In genomic region chr10:28845009-28845682, GRCh38 we compare ENCODE assay signal across 31 cellular contexts.
DNase-seq lines count a peak whose midpoint lies in the region; ATAC-seq, FAIRE-seq and TF ChIP-seq lines count a peak whose summit lies in the region.
"Had no signal": no experiment of that assay in that cellular context is flagged by ENCODE, and none has a peak within 500 bp of the region (broad histone marks: within the 10 kb centered on the region; RNA-seq: fewer than 3 reads in every experiment).

No MANE protein-coding gene starts in this region.

- TF ChIP-seq POLR2A in H54 (IDR thresholded peaks at IDR 0.05; ENCODE audit: low read depth, low read length) = no peak

- no peaks in the 10 kb centered on the region for H3K4me1 Mint-ChIP-seq in endodermal cell
- H3K4me1 Mint-ChIP-seq: activated naive CD8-positive, alpha-beta T cell treated with anti-CD3 and anti-CD28 coated beads for 36 hours had no signal

- no peaks in the 10 kb centered on the region for H3K36me3 Mint-ChIP-seq in endodermal cell (ENCODE audit: low read depth)
- H3K36me3 Mint-ChIP-seq: activated naive CD8-positive, alpha-beta T cell treated with anti-CD3 and anti-CD28 coated beads for 36 hours had no signal

- no peak overlapping the region for H3K4me3 Mint-ChIP-seq in endodermal cell
- H3K4me3 Mint-ChIP-seq: activated CD8-positive, alpha-beta T cell treated with anti-CD3 and anti-CD28 coated beads, Interleukin-2, amount 10 ng/mL, durations not matched to agents 7 days and 5 days; activated naive CD8-positive, alpha-beta T cell treated with anti-CD3 and anti-CD28 coated beads for 36 hours had no signal

- H3K9ac ChIP-seq in endodermal cell (ENCODE audit: extremely low read depth, low read length, poor library complexity, severe bottlenecking) = no peak overlapping the region

- peaks cover 5% of the 10 kb centered on the region for H3K9me3 Mint-ChIP-seq in endodermal cell
- H3K9me3 Mint-ChIP-seq: activated naive CD8-positive, alpha-beta T cell treated with anti-CD3 and anti-CD28 coated beads for 36 hours had no signal

- peaks cover 37% of the 10 kb centered on the region for H3K4me1 ChIP-seq in SJSA1 (replicated peaks)
- H3K4me1 ChIP-seq in endodermal cell (ENCODE audit: control insufficient read depth, insufficient read depth, low read length) = no peaks in the 10 kb centered on the region
- H3K4me1 ChIP-seq in osteoblast (ENCODE audit: insufficient read depth, low read length) = peaks cover 18% of the 10 kb centered on the region
- H3K4me1 ChIP-seq: lower lobe of right lung, right lobe of liver, SJCRH30 had no signal

- peak; percentile 50 for DNase-seq in ELR (ENCODE audit: low read depth)
- no peak for DNase-seq in SJSA1 (ENCODE audit: low read depth in 1 of 2, low spot score in 2 of 2)
- peak; percentile 30 for DNase-seq in endodermal cell
- DNase-seq in osteoblast (ENCODE audit: insufficient read length, low spot score, missing footprints) = no peak
- no peak for DNase-seq in activated CD4-positive, CD25-positive, alpha-beta regulatory T cell treated with anti-CD3 and anti-CD28 coated beads, Interleukin-2, amount 50 U/mL, for 72 hours
- DNase-seq in COLO668 (lab: John Stamatoyannopoulos, UW; ENCODE audit: unreplicated experiment) = no peak
- no peak for DNase-seq in H54 (ENCODE audit: insufficient read length, low spot score)
- DNase-seq: activated CD8-positive, alpha-beta T cell treated with anti-CD3 and anti-CD28 coated beads, Interleukin-2, amount 10 ng/mL, durations not matched to agents 7 days and 5 days; activated effector memory CD4-positive, alpha-beta T cell treated with anti-CD3 and anti-CD28 coated beads, Interleukin-2, amount 50 U/mL, for 16 hours; activated naive CD8-positive, alpha-beta T cell treated with anti-CD3 and anti-CD28 coated beads for 36 hours; activated T-cell treated with anti-CD3 and anti-CD28 coated beads for 4 hours; cerebellar nuclear complex; DMS79 treated with DMSO at 0.1 percent for 48 hours; dorsolateral prefrontal cortex; head of caudate nucleus; lower lobe of right lung; mucosa of descending colon; NCI-H1092 treated with DMSO at 0.1 percent for 48 hours; NCI-H187 treated with DMSO at 0.1 percent for 48 hours; NCI-H526 treated with DMSO at 0.1 percent for 48 hours; right lobe of liver; SJCRH30; stimulated activated CD4-positive, alpha-beta T cell treated with anti-CD3 and anti-CD28 coated beads, Interleukin-15, amount 100 ng/mL, for 24 hours; stimulated activated naive CD4-positive, alpha-beta T cell; T-helper 1 cell; testis had no signal

- H3K9me3 ChIP-seq in SJSA1 (replicated peaks) (peaks cover 15% of the 10 kb centered on the region), endodermal cell (ENCODE audit: control insufficient read depth, low read length) (peaks cover 18% of the 10 kb centered on the region), osteoblast (ENCODE audit: low read depth, low read length) (peaks cover 10% of the 10 kb centered on the region)
- H3K9me3 ChIP-seq: lower lobe of right lung, SJCRH30, testis had no signal

- no peak for FAIRE-seq in H54 (lab: Jason Lieb, UNC)
- FAIRE-seq: GM12878, RCC 7860 had no signal

- no peak overlapping the region for H3K27ac Mint-ChIP-seq in endodermal cell
- H3K27ac Mint-ChIP-seq: activated CD8-positive, alpha-beta T cell treated with anti-CD3 and anti-CD28 coated beads, Interleukin-2, amount 10 ng/mL, durations not matched to agents 7 days and 5 days; activated naive CD8-positive, alpha-beta T cell treated with anti-CD3 and anti-CD28 coated beads for 36 hours had no signal

- no peak for TF ChIP-seq CTCF in endodermal cell (conservative IDR thresholded peaks at IDR 0.05)
- TF ChIP-seq CTCF in osteoblast (IDR thresholded peaks at IDR 0.05; ENCODE audit: extremely low read depth, low read depth, low read length) = no peak

- H3K79me2 ChIP-seq in osteoblast (ENCODE audit: insufficient read depth, low read length) = no peaks in the 10 kb centered on the region

- no peaks in the 10 kb centered on the region for H3K27me3 ChIP-seq in SJSA1 (replicated peaks)
- H3K27me3 ChIP-seq in endodermal cell (ENCODE audit: control insufficient read depth, insufficient read depth, low read length, poor library complexity, severe bottlenecking) = no peaks in the 10 kb centered on the region
- H3K27me3 ChIP-seq in osteoblast (ENCODE audit: insufficient read depth, low read length) = peaks cover 16% of the 10 kb centered on the region
- H3K27me3 ChIP-seq: ascending aorta, dorsolateral prefrontal cortex, right lobe of liver, SJCRH30, testis had no signal

- WGBS in endodermal cell (ENCODE audit: insufficient coverage in 1 of 2, insufficient read length in 1 of 2), 2 experiments = 92 to 100% methylated on average over 4 of the region's 4 CpGs

- H3K4me2 ChIP-seq in osteoblast (ENCODE audit: insufficient read depth, low read length) = no peak overlapping the region

- H2AFZ ChIP-seq in osteoblast (ENCODE audit: low read length) = no peak overlapping the region

- H3K27me3 Mint-ChIP-seq in endodermal cell (ENCODE audit: insufficient read depth) = peaks cover 3% of the 10 kb centered on the region
- H3K27me3 Mint-ChIP-seq: activated naive CD8-positive, alpha-beta T cell treated with anti-CD3 and anti-CD28 coated beads for 36 hours had no signal

- no peak overlapping the region for H3K4me3 ChIP-seq in SJSA1
- H3K4me3 ChIP-seq in endodermal cell (ENCODE audit: low read length) = no peak overlapping the region
- H3K4me3 ChIP-seq in osteoblast (ENCODE audit: insufficient read depth, low read length) = no peak overlapping the region
- H3K4me3 ChIP-seq: ascending aorta, dorsolateral prefrontal cortex, GM12878, lower lobe of right lung, mucosa of descending colon, right lobe of liver, SJCRH30, testis had no signal

- ATAC-seq in HG02870 (IDR thresholded peaks at IDR 0.05; ENCODE audit: unreplicated experiment) = no peak
- ATAC-seq: activated CD8-positive, alpha-beta T cell treated with anti-CD3 and anti-CD28 coated beads, Interleukin-2, amount 10 ng/mL, durations not matched to agents 7 days and 5 days; GM12878; lower lobe of right lung; mucosa of descending colon; right lobe of liver had no signal

- H3K36me3 ChIP-seq in SJSA1 (no peaks in the 10 kb centered on the region), endodermal cell (ENCODE audit: control insufficient read depth, insufficient read depth, low read length) (no peaks in the 10 kb centered on the region), osteoblast (ENCODE audit: insufficient read depth, low read length) (no peaks in the 10 kb centered on the region)
- H3K36me3 ChIP-seq: ascending aorta, lower lobe of right lung, right lobe of liver, SJCRH30 had no signal

- H3K27ac ChIP-seq in SJSA1 (peak overlapping the region; percentile 30), endodermal cell (ENCODE audit: low read depth, low read length) (no peak overlapping the region), osteoblast (ENCODE audit: low read depth, low read length) (peak overlapping the region; percentile 33)
- H3K27ac ChIP-seq: ascending aorta, C4-2B, dorsolateral prefrontal cortex, lower lobe of right lung, right lobe of liver, SJCRH30, testis had no signal

- no peaks in the 10 kb centered on the region for H4K20me1 ChIP-seq in osteoblast (ENCODE audit: insufficient read depth, low read length)

Comparison
In these comparisons a context has a peak if more than half of its experiments do, and no peak if none do; other contexts are left out.
1. DNase-seq: peak in ELR (single experiment) and endodermal cell (single experiment); none in SJSA1 (0 of 2), osteoblast (single experiment), activated CD4-positive, CD25-positive, alpha-beta regulatory T cell treated with anti-CD3 and anti-CD28 coated beads, Interleukin-2, amount 50 U/mL, for 72 hours (single experiment), COLO668 (single experiment) and H54 (single experiment).